8 cellular contexts compared by ENCODE assay signal in the genomic region with DNA sequence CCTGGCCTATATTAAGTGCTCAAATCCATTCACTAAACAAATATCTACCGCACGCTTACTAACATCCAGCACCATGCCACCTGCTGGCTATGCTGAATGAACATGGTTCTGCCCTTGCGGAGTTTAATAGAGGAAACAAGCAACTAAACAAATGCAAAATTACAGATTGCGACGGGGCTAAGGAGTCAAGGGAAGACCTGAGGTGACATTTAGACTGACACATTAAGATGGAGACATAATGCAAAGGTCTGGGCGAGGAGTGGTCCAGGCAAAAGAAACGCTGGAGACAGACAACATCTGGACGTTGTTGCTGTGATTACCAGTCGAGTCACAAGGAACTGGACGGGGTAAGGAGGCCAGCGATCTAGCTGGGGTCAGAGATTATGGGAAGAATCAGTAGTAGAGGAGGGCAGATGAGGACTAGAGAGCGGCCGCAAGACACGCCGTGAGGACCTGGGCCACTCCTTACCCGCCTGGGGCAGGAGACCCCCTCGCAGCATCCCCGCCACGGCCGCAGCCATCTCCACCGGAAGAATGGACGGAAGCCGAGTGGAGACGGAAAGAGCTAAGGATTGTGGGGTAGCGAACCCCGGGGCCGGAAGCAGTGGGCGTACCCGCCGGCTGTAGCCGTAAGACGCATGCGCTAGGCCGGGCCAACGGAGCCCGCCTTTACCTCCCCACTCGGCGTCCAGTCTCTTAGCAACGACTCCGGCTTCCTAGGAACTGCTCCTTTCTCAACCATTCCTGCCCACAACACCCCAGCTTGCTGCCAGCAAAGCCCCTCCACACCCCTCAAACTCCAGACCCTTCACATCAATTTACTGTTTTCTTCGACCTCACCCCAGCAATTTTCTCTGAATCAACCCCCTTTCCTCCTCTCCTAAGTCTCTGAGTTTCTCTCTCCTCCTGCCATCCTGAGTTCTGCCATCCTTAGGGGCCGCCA. TPM values are rescaled to one million over a fixed set of nuclear protein-coding genes. Genes with fewer than 3 reads are reported as not detected.
DNase-seq lines count a peak whose midpoint lies in the region; ATAC-seq and TF ChIP-seq lines count a peak whose summit lies in the region.

Gene LRRC46 (plus strand): TSS at position 680 of the 943 bp plus-strand sequence. CDS start 320 bp downstream, outside the sequence.
Gene MRPL10 (minus strand): TSS at position 551 of the 943 bp plus-strand sequence. CDS start 30 bp downstream, at position 521.

- in situ Hi-C loops in GM18951 (cut with MboI; ENCODE audit: low sequenced_read_pairs, unreplicated experiment): no loop called here

- POLR2A ChIA-PET in activated B cell treated with CpG ODN at 0.5 μM for 24 hours (lab: Charles Lee): interaction anchor here (0.6 to 3.1 kb wide), 15 partner anchors 9 to 217 kb away, joined by 3 to 53 read pairs (median 6); partner anchors contain the start of genes CDK5RAP3, KPNB1, NFE2L1 and OSBPL7

- peaks cover 34% of the 10 kb centered on the region for H3K36me3 Mint-ChIP-seq in activated B cell treated with CpG ODN at 0.5 μM for 24 hours (ENCODE audit: low read depth)

- H3K4me3 ChIP-seq in AG10803 (ENCODE audit: low read length): peak within 1 kb of the TSS; percentile 98

- H3K27ac Mint-ChIP-seq in activated B cell treated with CpG ODN at 0.5 μM for 24 hours: peak within 1 kb of the TSS; percentile 92

- peak; percentile 66 for ATAC-seq in HG03196 (IDR thresholded peaks at IDR 0.05; ENCODE audit: unreplicated experiment)
- peak; percentile 96 for ATAC-seq in activated B cell treated with CpG ODN at 0.5 μM for 24 hours (ENCODE audit: low read depth)

- DNase-seq in AG10803 (ENCODE audit: low read depth) (peak; percentile 89), NCI-H226 (peak; percentile 87), activated B cell treated with CpG ODN at 0.5 μM for 24 hours (peak; percentile 87), islet precursor cell (peak; percentile 98)
- peak; percentile 89 for DNase-seq in central memory CD4-positive, alpha-beta T cell
- DNase-seq in stimulated activated CD4-positive, alpha-beta T cell treated with anti-CD3 and anti-CD28 coated beads, Interleukin-12 subunit alpha, Interleukin-12 subunit beta, amount 100 ng/mL, for 4 hours: peak; percentile 92

- H3K4me3 Mint-ChIP-seq in activated B cell treated with CpG ODN at 0.5 μM for 24 hours: peak within 1 kb of the TSS; percentile 96

- TF ChIP-seq POLR2A in GM18951 (IDR thresholded peaks at IDR 0.05; ENCODE audit: extremely low read depth, insufficient read depth, insufficient read length): peak; percentile 98

- no peaks in the 10 kb centered on the region for H3K9me3 Mint-ChIP-seq in activated B cell treated with CpG ODN at 0.5 μM for 24 hours

- peak; percentile 57 for TF ChIP-seq CTCF in AG10803 (conservative IDR thresholded peaks at IDR 0.05; ENCODE audit: low read length)
- TF ChIP-seq CTCF in activated B cell treated with CpG ODN at 0.5 μM for 24 hours (IDR thresholded peaks at IDR 0.05): no peak

- CTCF ChIA-PET in activated B cell treated with CpG ODN at 0.5 μM for 24 hours (lab: Charles Lee): interaction anchor here (0.6 to 1.2 kb wide), 4 partner anchors 9 to 59 kb away, joined by 3 to 5 read pairs (median 4); partner anchors contain the start of genes OSBPL7 and SCRN2

- H3K4me1 Mint-ChIP-seq in activated B cell treated with CpG ODN at 0.5 μM for 24 hours: peaks cover 29% of the 10 kb centered on the region

- H3K27me3 Mint-ChIP-seq in activated B cell treated with CpG ODN at 0.5 μM for 24 hours: no peaks in the 10 kb centered on the region

- intact Hi-C loops in activated B cell treated with CpG ODN at 0.5 μM for 24 hours (cut with micrococcal nuclease): loop anchor here (1.0 to 2.0 kb wide), 4 partner anchors 10 to 140 kb away; partner anchors contain the start of genes CDK5RAP3, OSBPL7 and SCRN2

RNA-seq across cellular contexts. Expression of gene LRRC46, which starts in this region (rescaled TPM):
- 1.5 and 1.9 TPM in 2 replicates for total RNA-seq in activated B cell treated with CpG ODN at 0.5 μM for 24 hours

RNA-seq across cellular contexts. Expression of gene MRPL10, which starts in this region (rescaled TPM):
- total RNA-seq in activated B cell treated with CpG ODN at 0.5 μM for 24 hours: 36.4 and 37.4 TPM in 2 replicates

Comparison
In these comparisons a context has a peak if more than half of its experiments do, and no peak if none do; other contexts are left out.
1. Peak in every context shown above with its lines: DNase-seq, ATAC-seq and H3K4me3 ChIP-seq.